In genomic region chr3:49674491-49674983, GRCh38 we compare ENCODE assay signal across 8 cellular contexts. TPM values are rescaled to one million over a fixed set of nuclear protein-coding genes. Genes with fewer than 3 reads are reported as not detected.
DNase-seq lines count a peak whose midpoint lies in the region; ATAC-seq, FAIRE-seq and TF ChIP-seq lines count a peak whose summit lies in the region.

No MANE protein-coding gene starts in this region.

- peak overlapping the region; percentile 90 for H3K27ac ChIP-seq in keratinocyte (ENCODE audit: control insufficient read depth, insufficient read depth, low read length)

- peaks cover 27 to 30% of the 10 kb centered on the region in 2 experiments for H3K36me3 ChIP-seq in keratinocyte (ENCODE audit: control insufficient read depth in 2 of 2, extremely low read depth in 1 of 2, insufficient read depth in 2 of 2, low read length in 2 of 2)

- peak; percentile 1 to 2 for ATAC-seq in activated CD4-positive, CD25-positive, alpha-beta regulatory T cell treated with anti-CD3 and anti-CD28 coated beads, Interleukin-2, amount 50 U/mL, for 24 hours
- ATAC-seq in HG03469 (IDR thresholded peaks at IDR 0.05; ENCODE audit: unreplicated experiment): peak; percentile 23
- peak; percentile 42 for ATAC-seq in stimulated activated memory B cell treated with anti-CD40 and anti-IgM and Interleukin-4, amounts not matched to agents 10 μg/mL and 1 μg/mL and 100 μg/mL, for 72 hours

- H3K9ac ChIP-seq in keratinocyte (ENCODE audit: control insufficient read depth, extremely low read depth, insufficient read depth, low read length): peak overlapping the region; percentile 88

- peaks cover 4% of the 10 kb centered on the region for H3K36me3 Mint-ChIP-seq in activated naive CD4-positive, alpha-beta T cell treated with anti-CD3 and anti-CD28 coated beads, Interleukin-2, amount 50 U/mL, for 24 hours
- H3K36me3 Mint-ChIP-seq in stimulated activated memory B cell treated with anti-CD40 and anti-IgM and Interleukin-4, amounts not matched to agents 10 μg/mL and 1 μg/mL and 100 μg/mL, for 72 hours: peaks cover 34% of the 10 kb centered on the region

- no peak for DNase-seq in activated CD4-positive, CD25-positive, alpha-beta regulatory T cell treated with anti-CD3 and anti-CD28 coated beads, Interleukin-2, amount 50 U/mL, for 72 hours
- DNase-seq in keratinocyte (ENCODE audit: low read depth, low spot score) (no peak), NCI-H1105 (lab: John Stamatoyannopoulos, UW) (no peak), superior temporal gyrus (ENCODE audit: extremely low spot score) (no peak)

- no peaks in the 10 kb centered on the region for H4K20me1 ChIP-seq in keratinocyte (ENCODE audit: control insufficient read depth, extremely low read depth, insufficient read depth, low read length)

- no peaks in the 10 kb centered on the region for H3K9me3 Mint-ChIP-seq in activated naive CD4-positive, alpha-beta T cell treated with anti-CD3 and anti-CD28 coated beads, Interleukin-2, amount 50 U/mL, for 24 hours
- H3K9me3 Mint-ChIP-seq in stimulated activated memory B cell treated with anti-CD40 and anti-IgM and Interleukin-4, amounts not matched to agents 10 μg/mL and 1 μg/mL and 100 μg/mL, for 72 hours: no peaks in the 10 kb centered on the region

- FAIRE-seq in keratinocyte (lab: Jason Lieb, UNC): no peak

- peaks cover 10% of the 10 kb centered on the region for H3K4me1 ChIP-seq in keratinocyte (ENCODE audit: control insufficient read depth, extremely low read depth, insufficient read depth, low read length)

- peaks cover 20% of the 10 kb centered on the region for H3K79me2 ChIP-seq in keratinocyte (ENCODE audit: control insufficient read depth, insufficient read depth, low read length)

- no peak for TF ChIP-seq CTCF in keratinocyte (optimal IDR thresholded peaks at IDR 0.05 in 1 of 3, IDR thresholded peaks at IDR 0.05 in 1 of 3, conservative IDR thresholded peaks at IDR 0.05 in 1 of 3; ENCODE audit: extremely low read depth in 1 of 3, insufficient read depth in 2 of 3, low read length in 3 of 3)

- H3K9me3 ChIP-seq in keratinocyte (ENCODE audit: control insufficient read depth, low read depth, low read length): no peaks in the 10 kb centered on the region

- H3K4me3 Mint-ChIP-seq in activated naive CD4-positive, alpha-beta T cell treated with anti-CD3 and anti-CD28 coated beads, Interleukin-2, amount 50 U/mL, for 24 hours: peak overlapping the region; percentile 89
- peak overlapping the region; percentile 89 for H3K4me3 Mint-ChIP-seq in stimulated activated memory B cell treated with anti-CD40 and anti-IgM and Interleukin-4, amounts not matched to agents 10 μg/mL and 1 μg/mL and 100 μg/mL, for 72 hours

- H3K4me3 ChIP-seq in keratinocyte (ENCODE audit: control insufficient read depth in 2 of 3, extremely low read depth in 1 of 3, insufficient read depth in 2 of 3, low read depth in 1 of 3, low read length in 3 of 3): peak overlapping the region; percentile 66 to 87 (median 83)

- no peaks in the 10 kb centered on the region for H3K27me3 ChIP-seq in keratinocyte (ENCODE audit: control insufficient read depth, extremely low read depth, insufficient read depth, low read length)

- no peak overlapping the region for H3K27ac Mint-ChIP-seq in activated naive CD4-positive, alpha-beta T cell treated with anti-CD3 and anti-CD28 coated beads, Interleukin-2, amount 50 U/mL, for 24 hours
- peak overlapping the region; percentile 97 for H3K27ac Mint-ChIP-seq in stimulated activated memory B cell treated with anti-CD40 and anti-IgM and Interleukin-4, amounts not matched to agents 10 μg/mL and 1 μg/mL and 100 μg/mL, for 72 hours

- no peaks in the 10 kb centered on the region for H3K27me3 Mint-ChIP-seq in activated naive CD4-positive, alpha-beta T cell treated with anti-CD3 and anti-CD28 coated beads, Interleukin-2, amount 50 U/mL, for 24 hours
- H3K27me3 Mint-ChIP-seq in stimulated activated memory B cell treated with anti-CD40 and anti-IgM and Interleukin-4, amounts not matched to agents 10 μg/mL and 1 μg/mL and 100 μg/mL, for 72 hours: no peaks in the 10 kb centered on the region

- H3K9me1 ChIP-seq in keratinocyte (ENCODE audit: control insufficient read depth, extremely low read depth, insufficient read depth, low read length): no peaks in the 10 kb centered on the region

- peak overlapping the region; percentile 95 for H3K4me2 ChIP-seq in keratinocyte (ENCODE audit: control insufficient read depth, extremely low read depth, insufficient read depth, low read depth, low read length)

- dilution Hi-C loops in keratinocyte (cut with MboI; ENCODE audit: extremely low pct_ligation_motif_present, low sequenced_read_pairs): loop anchor here (25.0 kb wide), 1 partner anchor 112 kb away; the partner anchor contains the start of gene BSN

- H2AFZ ChIP-seq in keratinocyte (ENCODE audit: control insufficient read depth, low read length): peak overlapping the region; percentile 59

- peaks cover 38% of the 10 kb centered on the region for H3K4me1 Mint-ChIP-seq in activated naive CD4-positive, alpha-beta T cell treated with anti-CD3 and anti-CD28 coated beads, Interleukin-2, amount 50 U/mL, for 24 hours
- peaks cover 35% of the 10 kb centered on the region for H3K4me1 Mint-ChIP-seq in stimulated activated memory B cell treated with anti-CD40 and anti-IgM and Interleukin-4, amounts not matched to agents 10 μg/mL and 1 μg/mL and 100 μg/mL, for 72 hours

RNA-seq across cellular contexts. Expression of gene APEH, which starts 0.4 kb away (rescaled TPM):
- 106 to 161 TPM (median 160 TPM) in 3 replicates for polyA plus RNA-seq in keratinocyte
- 49.4 TPM for polyA plus RNA-seq in keratinocyte (2011; ENCODE audit: low read depth)
- polyA plus RNA-seq in keratinocyte (2011; cell fraction: cytosol; rRNA removed): 123 and 150 TPM in 2 replicates
- polyA plus RNA-seq in keratinocyte (2011; cell fraction: nucleus; rRNA removed): 169 and 199 TPM in 2 replicates
- 80.1 and 199 TPM in 2 replicates for polyA plus RNA-seq in keratinocyte (2012; ENCODE audit: low replicate concordance)
- 227 to 334 TPM (median 296 TPM) in 3 replicates for polyA minus RNA-seq in keratinocyte
- 229 TPM for polyA minus RNA-seq in keratinocyte (2011; cell fraction: cytosol; rRNA and poly(A)+ RNA removed)
- polyA minus RNA-seq in keratinocyte (2011; cell fraction: nucleus; rRNA and poly(A)+ RNA removed): 131 and 135 TPM in 2 replicates

RNA-seq across cellular contexts. Expression of gene MST1, which starts 14.7 kb away (rescaled TPM):
- polyA plus RNA-seq in keratinocyte: 4.5 to 12.4 TPM (median 5.2 TPM) in 3 replicates
- polyA plus RNA-seq in keratinocyte (2011; ENCODE audit: low read depth): 4.0 TPM
- polyA plus RNA-seq in keratinocyte (2011; cell fraction: cytosol; rRNA removed): 0.57 and 1.1 TPM in 2 replicates
- polyA plus RNA-seq in keratinocyte (2011; cell fraction: nucleus; rRNA removed): 41.1 and 57.5 TPM in 2 replicates
- polyA plus RNA-seq in keratinocyte (2012; ENCODE audit: low replicate concordance): 3.9 and 17.5 TPM in 2 replicates
- 2.4 to 3.6 TPM (median 3.5 TPM) in 3 replicates for polyA minus RNA-seq in keratinocyte
- polyA minus RNA-seq in keratinocyte (2011; cell fraction: cytosol; rRNA and poly(A)+ RNA removed): 4.4 TPM
- 2.3 and 5.2 TPM in 2 replicates for polyA minus RNA-seq in keratinocyte (2011; cell fraction: nucleus; rRNA and poly(A)+ RNA removed)

RNA-seq across cellular contexts. Expression of gene RNF123, which starts 14.8 kb away (rescaled TPM):
- 18.1 to 34.4 TPM (median 20.4 TPM) in 3 replicates for polyA plus RNA-seq in keratinocyte
- 6.2 TPM for polyA plus RNA-seq in keratinocyte (2011; ENCODE audit: low read depth)
- 17.8 and 23.9 TPM in 2 replicates for polyA plus RNA-seq in keratinocyte (2011; cell fraction: cytosol; rRNA removed)
- 54.9 and 70.7 TPM in 2 replicates for polyA plus RNA-seq in keratinocyte (2011; cell fraction: nucleus; rRNA removed)
- polyA plus RNA-seq in keratinocyte (2012; ENCODE audit: low replicate concordance): 19.9 and 21.6 TPM in 2 replicates
- polyA minus RNA-seq in keratinocyte: 37.7 to 56.3 TPM (median 45.8 TPM) in 3 replicates
- 38.9 TPM for polyA minus RNA-seq in keratinocyte (2011; cell fraction: cytosol; rRNA and poly(A)+ RNA removed)
- 31.8 and 35.1 TPM in 2 replicates for polyA minus RNA-seq in keratinocyte (2011; cell fraction: nucleus; rRNA and poly(A)+ RNA removed)

RNA-seq across cellular contexts. Expression of gene AMIGO3, which starts 44.9 kb away (rescaled TPM):
- 0.02 to 0.03 TPM in 2 of 3 replicates, not detected in the other for polyA plus RNA-seq in keratinocyte
- polyA plus RNA-seq in keratinocyte (2011; ENCODE audit: low read depth): not detected
- polyA plus RNA-seq in keratinocyte (2011; cell fraction: cytosol; rRNA removed): not detected in 2 replicates
- 0.17 TPM in 1 of 2 replicates, not detected in the other for polyA plus RNA-seq in keratinocyte (2011; cell fraction: nucleus; rRNA removed)
- polyA plus RNA-seq in keratinocyte (2012; ENCODE audit: low replicate concordance): 0.07 and 0.18 TPM in 2 replicates
- not detected in 3 replicates for polyA minus RNA-seq in keratinocyte
- polyA minus RNA-seq in keratinocyte (2011; cell fraction: cytosol; rRNA and poly(A)+ RNA removed): not detected
- polyA minus RNA-seq in keratinocyte (2011; cell fraction: nucleus; rRNA and poly(A)+ RNA removed): 0.31 TPM in 1 of 2 replicates, not detected in the other

RNA-seq across cellular contexts. Expression of gene GMPPB, which starts 49.2 kb away (rescaled TPM):
- polyA plus RNA-seq in keratinocyte: 17.1 to 22.2 TPM (median 17.4 TPM) in 3 replicates
- polyA plus RNA-seq in keratinocyte (2011; ENCODE audit: low read depth): 4.7 TPM
- 7.7 and 11.9 TPM in 2 replicates for polyA plus RNA-seq in keratinocyte (2011; cell fraction: cytosol; rRNA removed)
- 16.7 and 20.8 TPM in 2 replicates for polyA plus RNA-seq in keratinocyte (2011; cell fraction: nucleus; rRNA removed)
- 9.0 and 30.1 TPM in 2 replicates for polyA plus RNA-seq in keratinocyte (2012; ENCODE audit: low replicate concordance)
- 19.8 to 37.5 TPM (median 21.4 TPM) in 3 replicates for polyA minus RNA-seq in keratinocyte
- 15.0 TPM for polyA minus RNA-seq in keratinocyte (2011; cell fraction: cytosol; rRNA and poly(A)+ RNA removed)
- 8.2 and 8.4 TPM in 2 replicates for polyA minus RNA-seq in keratinocyte (2011; cell fraction: nucleus; rRNA and poly(A)+ RNA removed)
